In genomic region chr13:18978447-18978846, GRCh38 we compare ENCODE assay signal across 12 cellular contexts.
"Had no signal": no experiment of that assay in that cellular context is flagged by ENCODE, and none has a peak within 500 bp of the region (broad histone marks: within the 10 kb centered on the region; RNA-seq: fewer than 3 reads in every experiment).

No MANE protein-coding gene starts in this region.

- H3K4me3 ChIP-seq: ascending aorta, gastrocnemius medialis, transverse colon had no signal

- H3K4me1 ChIP-seq: ascending aorta, gastrocnemius medialis, transverse colon had no signal

- DNase-seq: activated CD4-positive, alpha-beta T cell treated with anti-CD3 and anti-CD28 coated beads, Interleukin-2, amount 50 U/mL, for 48 hours; activated gamma-delta T cell; effector CD4-positive, alpha-beta T cell; gastrocnemius medialis; head of caudate nucleus; natural killer cell; stimulated activated CD4-positive, alpha-beta T cell treated with anti-CD3 and anti-CD28 coated beads, Interleukin-1b, Interleukin-23, amount 100 ng/mL, for 48 hours; stimulated activated CD8-positive, alpha-beta memory T cell treated with anti-CD3 and anti-CD28 coated beads, Interleukin-4, amount 100 ng/mL, for 48 hours; stimulated activated naive CD8-positive, alpha-beta T cell treated with anti-CD3 and anti-CD28 coated beads, Interleukin-15, Interleukin-2, amounts not matched to agents 100 U/mL and 50 U/mL, for 24 hours; substantia nigra; transverse colon had no signal

- H3K27me3 ChIP-seq: ascending aorta, gastrocnemius medialis, transverse colon had no signal

- ATAC-seq: gastrocnemius medialis; natural killer cell; stimulated activated naive CD8-positive, alpha-beta T cell treated with anti-CD3 and anti-CD28 coated beads, Interleukin-15, Interleukin-2, amounts not matched to agents 100 U/mL and 50 U/mL, for 24 hours had no signal

- H3K36me3 ChIP-seq: ascending aorta, gastrocnemius medialis, transverse colon had no signal

- H3K27ac ChIP-seq: ascending aorta, gastrocnemius medialis, transverse colon had no signal

- H3K9me3 ChIP-seq: ascending aorta, gastrocnemius medialis had no signal
